17 cellular contexts compared by ENCODE assay signal in the genomic region with DNA sequence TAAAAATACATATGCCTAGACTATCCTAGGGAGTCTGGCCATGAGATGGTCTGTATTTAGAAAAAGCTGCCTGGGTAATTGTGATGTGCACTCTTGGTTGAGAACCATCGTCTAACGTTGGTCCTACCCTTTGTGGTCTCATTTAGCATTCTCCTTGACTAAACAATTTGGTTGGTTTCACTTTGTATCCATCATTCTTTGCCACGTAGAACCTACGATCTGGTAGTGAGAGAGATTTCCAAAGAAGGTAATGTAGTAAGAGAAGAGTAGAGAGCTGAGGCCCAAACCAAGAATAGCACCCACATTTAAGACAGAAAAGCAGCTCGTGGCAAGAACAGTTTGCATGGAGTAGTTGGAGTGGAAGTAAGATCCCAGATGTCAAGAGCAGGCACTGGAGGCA.
DNase-seq lines count a peak whose midpoint lies in the region; ATAC-seq and TF ChIP-seq lines count a peak whose summit lies in the region.
"Had no signal": no experiment of that assay in that cellular context is flagged by ENCODE, and none has a peak within 500 bp of the region (broad histone marks: within the 10 kb centered on the region; RNA-seq: fewer than 3 reads in every experiment).

No MANE protein-coding gene starts in this region.

- peak overlapping the region; percentile 44; the same call in 1 of the 2 replicates for H3K4me2 ChIP-seq in IMR-90 (ENCODE audit: low read depth, low read length)
- H3K4me2 ChIP-seq: KMS-11 had no signal

- H3K27me3 ChIP-seq in IMR-90 (ENCODE audit: control insufficient read depth, insufficient read depth, low read length) (no peaks in the 10 kb centered on the region), colonic mucosa (no peaks in the 10 kb centered on the region)
- H3K27me3 ChIP-seq: Peyer's patch had no signal

- peaks cover 3% of the 10 kb centered on the region for H3K27me3 Mint-ChIP-seq in activated CD4-positive, alpha-beta T cell treated with anti-CD3 and anti-CD28 coated beads, Interleukin-2, amount 10 ng/mL, durations not matched to agents 7 days and 5 days
- H3K27me3 Mint-ChIP-seq in activated CD8-positive, alpha-beta T cell treated with anti-CD3 and anti-CD28 coated beads, Interleukin-2, amount 10 ng/mL, durations not matched to agents 7 days and 5 days (ENCODE audit: low read depth): no peaks in the 10 kb centered on the region

- no TSS peak for BruUV-seq in IMR-90 (replicated peaks; lab: Mats Ljungman, UMichigan)

- TF ChIP-seq RAD21 in IMR-90 (IDR thresholded peaks at IDR 0.05; ENCODE audit: low read length): no peak

- H4K5ac ChIP-seq in IMR-90 (ENCODE audit: low read depth, low read length): no peak overlapping the region

- peak overlapping the region; percentile 69; the same call in 1 of the 2 replicates for H2BK20ac ChIP-seq in IMR-90 (ENCODE audit: low read depth, low read length)

- H3K79me1 ChIP-seq in IMR-90 (ENCODE audit: low read depth in 1 of 2, low read length in 2 of 2): no peaks in the 10 kb centered on the region

- no peak for ATAC-seq in IMR-90 (ENCODE audit: low read depth)
- no peak for ATAC-seq in activated CD8-positive, alpha-beta T cell treated with anti-CD3 and anti-CD28 coated beads, Interleukin-2, amount 10 ng/mL, durations not matched to agents 7 days and 5 days

- H3K4me3 ChIP-seq in IMR-90 (ENCODE audit: insufficient read depth, low read depth, low read length) (no peak overlapping the region), colonic mucosa (no peak overlapping the region)
- H3K4me3 ChIP-seq: Peyer's patch had no signal

- H2BK15ac ChIP-seq in IMR-90 (ENCODE audit: low read depth, low read length): no peak overlapping the region

- H3K9ac ChIP-seq in IMR-90 (ENCODE audit: low read depth, low read length): no peak overlapping the region
- no peak overlapping the region for H3K9ac ChIP-seq in colonic mucosa (ENCODE audit: low read depth in 2 of 2, low read length in 2 of 2)
- H3K9ac ChIP-seq: KMS-11 had no signal

- 0 out of 2 replicates have a peak overlapping the region, but pooled peaks have one; percentile 25 for H2AK5ac ChIP-seq in IMR-90 (ENCODE audit: low read depth, low read length)

- H3K56ac ChIP-seq in IMR-90 (ENCODE audit: extremely low read depth, insufficient read depth, low read length): no peak overlapping the region

- CTCF ChIA-PET in activated CD4-positive, alpha-beta T cell treated with anti-CD3 and anti-CD28 coated beads, Interleukin-2, amount 10 ng/mL, durations not matched to agents 7 days and 5 days (lab: Charles Lee): interaction anchor here (0.7 to 2.7 kb wide), 6 partner anchors 9 to 21 kb away, joined by 3 to 23 read pairs (median 4); no protein-coding TSS in a partner anchor
- CTCF ChIA-PET in IMR-90 (lab: Yijun Ruan, JAX) (no interaction called here), GM10248 (lab: Yijun Ruan, JAX) (interaction anchor here (0.8 to 3.6 kb wide), 7 partner anchors 9 to 113 kb away, joined by 3 to 19 read pairs (median 3); no protein-coding TSS in a partner anchor)
- CTCF ChIA-PET in activated CD8-positive, alpha-beta T cell treated with anti-CD3 and anti-CD28 coated beads, Interleukin-2, amount 10 ng/mL, durations not matched to agents 7 days and 5 days (lab: Charles Lee): interaction anchor here (0.9 to 1.2 kb wide), 2 partner anchors 8 to 9 kb away, joined by 3 to 4 read pairs; no protein-coding TSS in a partner anchor

- no peak overlapping the region for H2AK9ac ChIP-seq in IMR-90 (replicated peaks; ENCODE audit: low read depth, low read length, poor library complexity)

- no peaks in the 10 kb centered on the region for H3K9me1 ChIP-seq in IMR-90 (ENCODE audit: insufficient read depth, low read length)

- peak overlapping the region; percentile 54 for H3K27ac Mint-ChIP-seq in activated CD4-positive, alpha-beta T cell treated with anti-CD3 and anti-CD28 coated beads, Interleukin-2, amount 10 ng/mL, durations not matched to agents 7 days and 5 days
- peak overlapping the region; percentile 27 for H3K27ac Mint-ChIP-seq in activated CD8-positive, alpha-beta T cell treated with anti-CD3 and anti-CD28 coated beads, Interleukin-2, amount 10 ng/mL, durations not matched to agents 7 days and 5 days
- H3K27ac Mint-ChIP-seq: CD14-positive monocyte had no signal

- no peak overlapping the region for H3K27ac ChIP-seq in IMR-90 (ENCODE audit: insufficient read depth, low read length)
- no peak overlapping the region for H3K27ac ChIP-seq in colonic mucosa
- H3K27ac ChIP-seq: KMS-11, Peyer's patch had no signal

- peak overlapping the region; percentile 16 for H2AFZ ChIP-seq in IMR-90 (replicated peaks; ENCODE audit: low read length, poor library complexity)

- H3K9me3 ChIP-seq in IMR-90 (ENCODE audit: control insufficient read depth, insufficient read depth, low read length): no peaks in the 10 kb centered on the region
- H3K9me3 ChIP-seq in colonic mucosa: no peaks in the 10 kb centered on the region
- H3K9me3 ChIP-seq: Peyer's patch had no signal

- dilution Hi-C loops in IMR-90 (cut with HindIII; ENCODE audit: low sequenced_read_pairs, unreplicated experiment): no loop called here

- 0 out of 2 replicates have a peak overlapping the region, but pooled peaks have one; percentile 2 for H3K23ac ChIP-seq in IMR-90 (ENCODE audit: low read depth, low read length)

- peak overlapping the region in 1 of 2 experiments; percentile 16; a peak in 1 of 4 replicates for H4K8ac ChIP-seq in IMR-90 (ENCODE audit: low read depth in 2 of 2, low read length in 2 of 2)

- DNase-seq in activated CD4-positive, alpha-beta T cell treated with anti-CD3 and anti-CD28 coated beads, Interleukin-2, amount 10 ng/mL, durations not matched to agents 7 days and 5 days: no peak
- no peak for DNase-seq in activated CD4-positive, alpha-beta T cell treated with anti-CD3 and anti-CD28 coated beads, Interleukin-2, amount 50 U/mL, for 4 hours
- DNase-seq in IMR-90 (no peak), fibroblast of peridontal ligament (ENCODE audit: extremely low read depth) (peak; percentile 65), colonic mucosa (no peak), NCI-H2227 (lab: John Stamatoyannopoulos, UW; ENCODE audit: unreplicated experiment) (no peak), GM10248 (ENCODE audit: extremely low spot score) (no peak)
- DNase-seq in activated CD8-positive, alpha-beta T cell treated with anti-CD3 and anti-CD28 coated beads, Interleukin-2, amount 10 ng/mL, durations not matched to agents 7 days and 5 days: no peak
- DNase-seq: Calu3, MM.1S, NCI-H1105, NCI-H187, NCI-H774, Peyer's patch, SIG-M5 had no signal

- H2BK120ac ChIP-seq in IMR-90 (ENCODE audit: low read depth, low read length): peak overlapping the region; percentile 47; the same call in 1 of the 2 replicates

- H3K4me1 Mint-ChIP-seq in activated CD4-positive, alpha-beta T cell treated with anti-CD3 and anti-CD28 coated beads, Interleukin-2, amount 10 ng/mL, durations not matched to agents 7 days and 5 days: peaks cover 12% of the 10 kb centered on the region
- peaks cover 9% of the 10 kb centered on the region for H3K4me1 Mint-ChIP-seq in activated CD8-positive, alpha-beta T cell treated with anti-CD3 and anti-CD28 coated beads, Interleukin-2, amount 10 ng/mL, durations not matched to agents 7 days and 5 days (ENCODE audit: low read depth)
- H3K4me1 Mint-ChIP-seq: CD14-positive monocyte had no signal

- WGBS in IMR-90 (ENCODE audit: extremely low coverage in 2 of 2, insufficient read length in 1 of 2), 2 experiments: no CpG with 5 or more reads among the region's 5 CpGs

- TF ChIP-seq CTCF in IMR-90 (conservative IDR thresholded peaks at IDR 0.05; ENCODE audit: low read depth, low read length): no peak
- TF ChIP-seq CTCF in colonic mucosa (IDR thresholded peaks at IDR 0.05): no peak
- TF ChIP-seq CTCF in GM10248 (IDR thresholded peaks at IDR 0.05; ENCODE audit: control extremely low read depth, extremely low read depth, low read depth, missing control alignments): no peak

- peak overlapping the region; percentile 50; the same call in 1 of the 2 replicates for H3K18ac ChIP-seq in IMR-90 (ENCODE audit: low read depth, low read length)

- no peak for TF ChIP-seq POLR2A in IMR-90 (IDR thresholded peaks at IDR 0.05; ENCODE audit: low read depth, low read length)

- no peak overlapping the region for H3K4ac ChIP-seq in IMR-90 (ENCODE audit: low read depth, low read length)

- no peak overlapping the region for H2BK5ac ChIP-seq in IMR-90 (ENCODE audit: low read depth, low read length, poor library complexity, severe bottlenecking)

- POLR2A ChIA-PET in activated CD4-positive, alpha-beta T cell treated with anti-CD3 and anti-CD28 coated beads, Interleukin-2, amount 10 ng/mL, durations not matched to agents 7 days and 5 days (lab: Charles Lee): no interaction called here
- POLR2A ChIA-PET in IMR-90 (lab: Charles Lee; ENCODE audit: unreplicated experiment) (interaction anchor here (0.5 kb wide), 1 partner anchor 95 kb away, joined by 4 read pairs; no protein-coding TSS in a partner anchor), GM10248 (lab: Yijun Ruan, JAX) (no interaction called here)
- POLR2A ChIA-PET in activated CD8-positive, alpha-beta T cell treated with anti-CD3 and anti-CD28 coated beads, Interleukin-2, amount 10 ng/mL, durations not matched to agents 7 days and 5 days (lab: Charles Lee): interaction anchor here (0.7 to 1.8 kb wide), 2 partner anchors 9 to 442 kb away, joined by 3 to 6 read pairs; no protein-coding TSS in a partner anchor

- intact Hi-C loops in IMR-90 (cut with micrococcal nuclease): no loop called here
- intact Hi-C loops in colonic mucosa (cut with DNase I): no loop called here

- H4K20me1 ChIP-seq in IMR-90 (ENCODE audit: insufficient read depth, low read length): no peaks in the 10 kb centered on the region

- H3K4me1 ChIP-seq in IMR-90 (ENCODE audit: control insufficient read depth, insufficient read depth, low read length) (no peaks in the 10 kb centered on the region), colonic mucosa (no peaks in the 10 kb centered on the region)
- H3K4me1 ChIP-seq: Peyer's patch had no signal

- peak overlapping the region; percentile 31; the same call in 1 of the 2 replicates for H3K14ac ChIP-seq in IMR-90 (replicated peaks; ENCODE audit: low read depth, low read length)

- peaks cover 7% of the 10 kb centered on the region for H3K9me3 Mint-ChIP-seq in activated CD4-positive, alpha-beta T cell treated with anti-CD3 and anti-CD28 coated beads, Interleukin-2, amount 10 ng/mL, durations not matched to agents 7 days and 5 days
- peaks cover 8% of the 10 kb centered on the region for H3K9me3 Mint-ChIP-seq in activated CD8-positive, alpha-beta T cell treated with anti-CD3 and anti-CD28 coated beads, Interleukin-2, amount 10 ng/mL, durations not matched to agents 7 days and 5 days (ENCODE audit: insufficient read depth)

- H4K91ac ChIP-seq in IMR-90 (ENCODE audit: insufficient read depth, low read depth, low read length): no peak overlapping the region

- no peak overlapping the region for H3K4me3 Mint-ChIP-seq in activated CD4-positive, alpha-beta T cell treated with anti-CD3 and anti-CD28 coated beads, Interleukin-2, amount 10 ng/mL, durations not matched to agents 7 days and 5 days
- peak overlapping the region; percentile 2 for H3K4me3 Mint-ChIP-seq in activated CD8-positive, alpha-beta T cell treated with anti-CD3 and anti-CD28 coated beads, Interleukin-2, amount 10 ng/mL, durations not matched to agents 7 days and 5 days
- H3K4me3 Mint-ChIP-seq: CD14-positive monocyte had no signal

- H3K36me3 ChIP-seq in IMR-90 (ENCODE audit: control insufficient read depth, insufficient read depth, low read length) (no peaks in the 10 kb centered on the region), colonic mucosa (no peaks in the 10 kb centered on the region)
- H3K36me3 ChIP-seq: Peyer's patch had no signal

- in situ Hi-C loops in IMR-90 (cut with MboI; ENCODE audit: low sequenced_read_pairs): no loop called here

- peaks cover 6% of the 10 kb centered on the region for H3K36me3 Mint-ChIP-seq in activated CD4-positive, alpha-beta T cell treated with anti-CD3 and anti-CD28 coated beads, Interleukin-2, amount 10 ng/mL, durations not matched to agents 7 days and 5 days (ENCODE audit: low read depth)
- peaks cover 11% of the 10 kb centered on the region for H3K36me3 Mint-ChIP-seq in activated CD8-positive, alpha-beta T cell treated with anti-CD3 and anti-CD28 coated beads, Interleukin-2, amount 10 ng/mL, durations not matched to agents 7 days and 5 days (ENCODE audit: low read depth)
- H3K36me3 Mint-ChIP-seq: CD14-positive monocyte had no signal

Comparison
In these comparisons a context has a peak if more than half of its experiments do, and no peak if none do; other contexts are left out.
1. POLR2A ChIA-PET loops: an anchor here in IMR-90 (0.5 kb wide) and activated CD8-positive, alpha-beta T cell treated with anti-CD3 and anti-CD28 coated beads, Interleukin-2, amount 10 ng/mL, durations not matched to agents 7 days and 5 days (0.7 to 1.8 kb wide); none called in activated CD4-positive, alpha-beta T cell treated with anti-CD3 and anti-CD28 coated beads, Interleukin-2, amount 10 ng/mL, durations not matched to agents 7 days and 5 days and GM10248.